In genomic region chr19:35845215-35846037, GRCh38 we compare ENCODE assay signal across 9 cellular contexts. TPM values are rescaled to one million over a fixed set of nuclear protein-coding genes. Genes with fewer than 3 reads are reported as not detected.
DNase-seq lines count a peak whose midpoint lies in the region; ATAC-seq and TF ChIP-seq lines count a peak whose summit lies in the region.
"Had no signal": no experiment of that assay in that cellular context is flagged by ENCODE, and none has a peak within 500 bp of the region (broad histone marks: within the 10 kb centered on the region; RNA-seq: fewer than 3 reads in every experiment).

No MANE protein-coding gene starts in this region.

- H3K4me3 Mint-ChIP-seq in stimulated activated effector memory CD8-positive, alpha-beta T cell treated with anti-CD3 and anti-CD28 coated beads, Interleukin-12 subunit alpha, Interleukin-12 subunit beta, amount 100 ng/mL, for 72 hours = peak overlapping the region; percentile 50

- H3K4me1 Mint-ChIP-seq in stimulated activated effector memory CD8-positive, alpha-beta T cell treated with anti-CD3 and anti-CD28 coated beads, Interleukin-12 subunit alpha, Interleukin-12 subunit beta, amount 100 ng/mL, for 72 hours = peaks cover 23% of the 10 kb centered on the region

- no peak for TF ChIP-seq POLR2A in erythroblast (IDR thresholded peaks at IDR 0.05; ENCODE audit: low read length)

- no peak overlapping the region for H3K27ac Mint-ChIP-seq in stimulated activated effector memory CD8-positive, alpha-beta T cell treated with anti-CD3 and anti-CD28 coated beads, Interleukin-12 subunit alpha, Interleukin-12 subunit beta, amount 100 ng/mL, for 72 hours

- H3K36me3 Mint-ChIP-seq in stimulated activated effector memory CD8-positive, alpha-beta T cell treated with anti-CD3 and anti-CD28 coated beads, Interleukin-12 subunit alpha, Interleukin-12 subunit beta, amount 100 ng/mL, for 72 hours = no peaks in the 10 kb centered on the region

- DNase-seq in NCI-H1417 (lab: John Stamatoyannopoulos, UW) = peak; percentile 14 to 36 (median 14)
- no peak for DNase-seq in NCI-H1417 treated with DMSO at 0.1 percent for 48 hours (lab: John Stamatoyannopoulos, UW)
- DNase-seq in erythroblast (lab: John Stamatoyannopoulos, UW) = peak; percentile 42 to 49
- no peak for DNase-seq in stimulated activated effector memory CD8-positive, alpha-beta T cell treated with anti-CD3 and anti-CD28 coated beads, Interleukin-12 subunit alpha, Interleukin-12 subunit beta, amount 100 ng/mL, for 72 hours (ENCODE audit: low spot score in 2 of 2)
- no peak for DNase-seq in dermis blood vessel endothelial cell

- H3K9me3 Mint-ChIP-seq in stimulated activated effector memory CD8-positive, alpha-beta T cell treated with anti-CD3 and anti-CD28 coated beads, Interleukin-12 subunit alpha, Interleukin-12 subunit beta, amount 100 ng/mL, for 72 hours = peaks cover 5% of the 10 kb centered on the region

- ATAC-seq in stimulated activated effector memory CD8-positive, alpha-beta T cell treated with anti-CD3 and anti-CD28 coated beads, Interleukin-12 subunit alpha, Interleukin-12 subunit beta, amount 100 ng/mL, for 72 hours = peak; percentile 54
- no peak for ATAC-seq in HG02571 (IDR thresholded peaks at IDR 0.05; ENCODE audit: unreplicated experiment)

RNA-seq across cellular contexts. Expression of gene NPHS1, which starts 6.9 kb away (rescaled TPM):
- total RNA-seq in dermis blood vessel endothelial cell = not detected in 2 replicates
- total RNA-seq: A673, myocyte, PC-9 had no signal

RNA-seq across cellular contexts. Expression of gene KIRREL2, which starts 11.3 kb away (rescaled TPM):
- total RNA-seq in dermis blood vessel endothelial cell = not detected in 2 replicates
- total RNA-seq: myocyte, PC-9 had no signal

RNA-seq across cellular contexts. Expression of gene APLP1, which starts 22.9 kb away (rescaled TPM):
- 1.9 and 2.5 TPM in 2 replicates for total RNA-seq in dermis blood vessel endothelial cell

RNA-seq across cellular contexts. Expression of gene PRODH2, which starts 32.8 kb away (rescaled TPM):
- total RNA-seq in dermis blood vessel endothelial cell = not detected in 2 replicates
- total RNA-seq: A673, myocyte, PC-9 had no signal

RNA-seq across cellular contexts. Expression of gene NFKBID, which starts 54.9 kb away (rescaled TPM):
- 2.7 and 3.2 TPM in 2 replicates for total RNA-seq in dermis blood vessel endothelial cell

Comparison
In these comparisons a context has a peak if more than half of its experiments do, and no peak if none do; other contexts are left out.
1. DNase-seq: peak in NCI-H1417 (3 of 3) and erythroblast (2 of 2); none in NCI-H1417 treated with DMSO at 0.1 percent for 48 hours (single experiment), stimulated activated effector memory CD8-positive, alpha-beta T cell treated with anti-CD3 and anti-CD28 coated beads, Interleukin-12 subunit alpha, Interleukin-12 subunit beta, amount 100 ng/mL, for 72 hours (0 of 2) and dermis blood vessel endothelial cell (single experiment).